17 cellular contexts compared by ENCODE assay signal in the genomic region with DNA sequence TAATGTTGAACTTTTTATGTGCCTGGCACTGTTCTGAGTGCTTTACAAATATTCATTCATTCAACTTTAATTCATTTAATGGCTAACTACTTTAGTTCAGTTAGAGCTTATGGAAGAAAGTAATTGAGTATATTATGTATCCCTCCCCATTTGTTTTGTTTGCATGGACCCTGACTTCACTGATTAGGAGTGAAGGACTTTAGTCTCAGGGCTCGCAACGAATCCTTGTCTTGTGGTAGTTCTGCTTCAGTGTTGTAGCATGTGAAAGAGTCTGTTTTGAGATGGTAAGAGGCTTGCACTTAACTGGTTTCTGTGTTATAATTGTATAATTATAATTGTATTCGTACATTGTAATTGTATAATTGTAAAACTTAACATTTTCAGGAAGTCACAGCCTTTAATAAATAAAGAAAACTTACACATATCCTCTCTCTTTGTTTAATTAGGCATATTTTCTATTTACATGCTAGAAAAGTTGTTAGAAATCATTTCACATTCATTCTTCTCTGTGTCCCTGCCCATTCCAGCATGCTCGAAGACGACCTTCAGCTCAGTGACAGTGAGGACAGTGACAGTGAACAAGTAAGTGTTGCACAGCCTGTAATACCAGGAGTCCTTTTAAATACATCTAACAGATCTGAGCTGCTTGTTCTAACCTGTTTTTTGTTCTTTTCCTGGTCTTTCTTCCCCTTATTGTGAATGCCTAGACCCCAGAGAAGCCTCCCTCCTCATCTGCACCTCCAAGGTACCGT.
A peak's percentile ranks its signal among the peaks of the same experiment; 100 is the strongest.
DNase-seq lines count a peak whose midpoint lies in the region; ATAC-seq, FAIRE-seq and TF ChIP-seq lines count a peak whose summit lies in the region.
"Had no signal": no experiment of that assay in that cellular context is flagged by ENCODE, and none has a peak within 500 bp of the region (broad histone marks: within the 10 kb centered on the region; RNA-seq: fewer than 3 reads in every experiment).

No MANE protein-coding gene starts in this region.

- ATAC-seq in Right ventricle myocardium superior (ENCODE audit: poor library complexity) (peak; percentile 57), Right ventricle myocardium inferior (no peak), mucosa of descending colon (peak; percentile 56)

- H3K27me3 ChIP-seq in transverse colon, result no peaks in the 10 kb centered on the region

- peak; percentile 69 for FAIRE-seq in colon (lab: Jason Lieb, UNC)

- H3K9me3 ChIP-seq in mucosa of descending colon (no peaks in the 10 kb centered on the region), transverse colon (no peaks in the 10 kb centered on the region)

- H3K4me1 ChIP-seq in mucosa of descending colon (ENCODE audit: low read depth), result peaks cover 17% of the 10 kb centered on the region
- H3K4me1 ChIP-seq in transverse colon, result peaks cover 17 to 50% (median 30%) of the 10 kb centered on the region in 4 donors

- peak overlapping the region in 3 of 4 donors; percentile 76 to 79 (median 77) for H3K27ac ChIP-seq in transverse colon
- H3K27ac ChIP-seq in coronary artery, result no peak overlapping the region
- H3K27ac ChIP-seq: parathyroid adenoma had no signal

- in situ Hi-C loops in transverse colon (cut with MboI; ENCODE audit: low pct_ligation_motif_present in 1 of 4, low pct_unique_long_range_greater_than_20kb in 1 of 4, low sequenced_read_pairs in 3 of 4), result no loop called here

- TF ChIP-seq EP300 in transverse colon (IDR thresholded peaks at IDR 0.05; ENCODE audit: low read depth), result no peak

- DNase-seq in Right ventricle myocardium superior, result no peak
- no peak for DNase-seq in Right ventricle myocardium inferior (ENCODE audit: missing footprints)
- no peak for DNase-seq in mucosa of descending colon
- no peak for DNase-seq in transverse colon
- DNase-seq in NK-92 (lab: John Stamatoyannopoulos, UW; ENCODE audit: unreplicated experiment), result no peak
- DNase-seq in NCI-H446 (lab: John Stamatoyannopoulos, UW), result no peak
- no peak for DNase-seq in coronary artery (ENCODE audit: low spot score)
- DNase-seq: ACHN; activated naive CD4-positive, alpha-beta T cell treated with anti-CD3 and anti-CD28 coated beads, Interleukin-2, amount 10 ng/mL, durations not matched to agents 7 days and 5 days; mammary epithelial cell; NCI-H1048; NCI-H524 treated with DMSO at 0.1 percent for 48 hours; stimulated activated CD4-positive, alpha-beta T cell treated with anti-CD3 and anti-CD28 coated beads, Interleukin-4, amount 100 ng/mL, for 4 hours; substantia nigra had no signal

- no peak for TF ChIP-seq CTCF in mucosa of descending colon (IDR thresholded peaks at IDR 0.05)
- TF ChIP-seq CTCF in transverse colon (IDR thresholded peaks at IDR 0.05), result no peak
- TF ChIP-seq CTCF in coronary artery (IDR thresholded peaks at IDR 0.05), result no peak

- intact Hi-C loops in Right ventricle myocardium superior (cut with DNase I), result no loop called here
- intact Hi-C loops in Right ventricle myocardium inferior (cut with DNase I), result no loop called here
- intact Hi-C loops in mucosa of descending colon (cut with DNase I, micrococcal nuclease), result no loop called here
- intact Hi-C loops in transverse colon (cut with DNase I; ENCODE audit: low total_unique reads), result loop anchor here (10.0 kb wide), 1 partner anchor 170 kb away; the partner anchor contains the start of gene AFF1

- no peak overlapping the region for H3K4me3 ChIP-seq in mucosa of descending colon
- no peak overlapping the region for H3K4me3 ChIP-seq in transverse colon
- no peak overlapping the region for H3K4me3 ChIP-seq in coronary artery
- H3K4me3 ChIP-seq: skin epidermis had no signal

- peaks cover 9% of the 10 kb centered on the region for H3K36me3 ChIP-seq in mucosa of descending colon (ENCODE audit: low read depth)
- H3K36me3 ChIP-seq in transverse colon, result peaks cover 0 to 22% (median 4%) of the 10 kb centered on the region in 4 donors

- no peak for TF ChIP-seq POLR2A in transverse colon (IDR thresholded peaks at IDR 0.05)

- WGBS in transverse colon (ENCODE audit: low coverage in 1 of 2), 2 donors, result 65 to 66% methylated on average over 6 of the region's 6 CpGs

Comparison
In these comparisons a context has a peak if more than half of its experiments do, and no peak if none do; other contexts are left out.
1. H3K27ac ChIP-seq: peak in transverse colon (3 of 4); none in coronary artery (0 of 2).